In genomic region chr15:98616397-98616796, GRCh38 we compare ENCODE assay signal across 15 cellular contexts.
"Had no signal": no experiment of that assay in that cellular context is flagged by ENCODE, and none has a peak within 500 bp of the region (broad histone marks: within the 10 kb centered on the region; RNA-seq: fewer than 3 reads in every experiment).

No MANE protein-coding gene starts in this region.

- H3K27ac Mint-ChIP-seq: stimulated activated memory B cell treated with anti-CD40 and anti-IgM and Interleukin-4, amounts not matched to agents 10 μg/mL and 1 μg/mL and 100 μg/mL, for 72 hours; stimulated activated naive CD8-positive, alpha-beta T cell treated with anti-CD3 and anti-CD28 coated beads, Interleukin-15, Interleukin-2, amounts not matched to agents 100 ng/mL and 50 ng/mL, for 24 hours had no signal

- H3K4me1 Mint-ChIP-seq: naive B cell; stimulated activated memory B cell treated with anti-CD40 and anti-IgM and Interleukin-4, amounts not matched to agents 10 μg/mL and 1 μg/mL and 100 μg/mL, for 72 hours had no signal

- H3K27ac ChIP-seq: epithelial cell of prostate, esophagus squamous epithelium, gastroesophageal sphincter, left lung, lower lobe of right lung, tibial artery had no signal

- H3K36me3 ChIP-seq: esophagus squamous epithelium, gastroesophageal sphincter, left lung, lower lobe of right lung, tibial artery had no signal

- H3K9me3 Mint-ChIP-seq: naive B cell; nephron progenitor cell; stimulated activated memory B cell treated with anti-CD40 and anti-IgM and Interleukin-4, amounts not matched to agents 10 μg/mL and 1 μg/mL and 100 μg/mL, for 72 hours; stimulated activated naive CD8-positive, alpha-beta T cell treated with anti-CD3 and anti-CD28 coated beads, Interleukin-15, Interleukin-2, amounts not matched to agents 100 ng/mL and 50 ng/mL, for 24 hours had no signal

- H3K9me3 ChIP-seq: esophagus squamous epithelium, gastroesophageal sphincter, left lung, lower lobe of right lung, tibial artery had no signal

- DNase-seq: effector memory CD4-positive, alpha-beta T cell; esophagus squamous epithelium; foreskin fibroblast; glutamatergic neuron; left lung; lower lobe of right lung; mesenchymal stem cell; naive B cell; nephron progenitor cell; stimulated activated CD4-positive, alpha-beta T cell treated with anti-CD3 and anti-CD28 coated beads, Interleukin-4, amount 100 ng/mL, for 24 hours; tibial artery had no signal

- H3K4me3 ChIP-seq: esophagus squamous epithelium, gastroesophageal sphincter, left lung, lower lobe of right lung, tibial artery had no signal

- H3K4me1 ChIP-seq: esophagus squamous epithelium, gastroesophageal sphincter, lower lobe of right lung, tibial artery had no signal

- H3K4me3 Mint-ChIP-seq: naive B cell; nephron progenitor cell; stimulated activated memory B cell treated with anti-CD40 and anti-IgM and Interleukin-4, amounts not matched to agents 10 μg/mL and 1 μg/mL and 100 μg/mL, for 72 hours; stimulated activated naive CD8-positive, alpha-beta T cell treated with anti-CD3 and anti-CD28 coated beads, Interleukin-15, Interleukin-2, amounts not matched to agents 100 ng/mL and 50 ng/mL, for 24 hours had no signal

- H3K36me3 Mint-ChIP-seq: naive B cell; stimulated activated memory B cell treated with anti-CD40 and anti-IgM and Interleukin-4, amounts not matched to agents 10 μg/mL and 1 μg/mL and 100 μg/mL, for 72 hours had no signal
